8 cellular contexts compared by ENCODE assay signal in the genomic region with DNA sequence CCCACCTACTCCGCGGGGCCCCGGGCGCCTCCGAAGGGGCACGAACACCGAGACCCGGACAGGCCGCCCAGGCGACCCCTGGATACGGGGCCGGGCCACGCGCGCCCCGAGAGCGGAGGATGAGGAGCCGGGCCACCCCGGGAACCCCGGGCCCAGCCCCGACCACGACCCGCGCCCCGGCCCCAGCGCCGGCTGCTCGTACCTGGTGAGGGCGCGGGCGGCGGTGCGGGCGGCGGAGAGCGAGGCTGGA.
A peak's percentile ranks its signal among the peaks of the same experiment; 100 is the strongest.
DNase-seq lines count a peak whose midpoint lies in the region; ATAC-seq and TF ChIP-seq lines count a peak whose summit lies in the region.

No MANE protein-coding gene starts in this region.

- ATAC-seq in GM19455 (IDR thresholded peaks at IDR 0.05; ENCODE audit: unreplicated experiment) (peak; percentile 14), GM18511 (IDR thresholded peaks at IDR 0.05; ENCODE audit: unreplicated experiment) (no peak), HG02571 (IDR thresholded peaks at IDR 0.05; ENCODE audit: unreplicated experiment) (no peak)

- no peak for TF ChIP-seq CTCF in NB4 (IDR thresholded peaks at IDR 0.05; ENCODE audit: low read depth, low read length)
- TF ChIP-seq CTCF in epithelial cell of esophagus (IDR thresholded peaks at IDR 0.05; ENCODE audit: insufficient read depth, low read depth, low read length, missing control alignments): no peak
- no peak for TF ChIP-seq CTCF in retinal pigment epithelial cell (conservative IDR thresholded peaks at IDR 0.05; ENCODE audit: low read depth, low read length)

- no peak for TF ChIP-seq POLR2A in NB4 (IDR thresholded peaks at IDR 0.05; ENCODE audit: extremely low read depth, insufficient read length)

- DNase-seq in NB4 (ENCODE audit: low read depth) (no peak), epithelial cell of esophagus (ENCODE audit: low read depth) (no peak), retinal pigment epithelial cell (ENCODE audit: low read depth) (no peak), iPS-NIHi7 (ENCODE audit: extremely low spot score) (no peak)
- DNase-seq in effector CD4-positive, alpha-beta T cell: no peak

- H3K4me3 ChIP-seq in NB4 (ENCODE audit: low read depth, low read length) (peak overlapping the region; percentile 86), epithelial cell of esophagus (ENCODE audit: low read length) (peak overlapping the region; percentile 72), retinal pigment epithelial cell (ENCODE audit: low read length) (peak overlapping the region; percentile 74)
